In the genomic region with DNA sequence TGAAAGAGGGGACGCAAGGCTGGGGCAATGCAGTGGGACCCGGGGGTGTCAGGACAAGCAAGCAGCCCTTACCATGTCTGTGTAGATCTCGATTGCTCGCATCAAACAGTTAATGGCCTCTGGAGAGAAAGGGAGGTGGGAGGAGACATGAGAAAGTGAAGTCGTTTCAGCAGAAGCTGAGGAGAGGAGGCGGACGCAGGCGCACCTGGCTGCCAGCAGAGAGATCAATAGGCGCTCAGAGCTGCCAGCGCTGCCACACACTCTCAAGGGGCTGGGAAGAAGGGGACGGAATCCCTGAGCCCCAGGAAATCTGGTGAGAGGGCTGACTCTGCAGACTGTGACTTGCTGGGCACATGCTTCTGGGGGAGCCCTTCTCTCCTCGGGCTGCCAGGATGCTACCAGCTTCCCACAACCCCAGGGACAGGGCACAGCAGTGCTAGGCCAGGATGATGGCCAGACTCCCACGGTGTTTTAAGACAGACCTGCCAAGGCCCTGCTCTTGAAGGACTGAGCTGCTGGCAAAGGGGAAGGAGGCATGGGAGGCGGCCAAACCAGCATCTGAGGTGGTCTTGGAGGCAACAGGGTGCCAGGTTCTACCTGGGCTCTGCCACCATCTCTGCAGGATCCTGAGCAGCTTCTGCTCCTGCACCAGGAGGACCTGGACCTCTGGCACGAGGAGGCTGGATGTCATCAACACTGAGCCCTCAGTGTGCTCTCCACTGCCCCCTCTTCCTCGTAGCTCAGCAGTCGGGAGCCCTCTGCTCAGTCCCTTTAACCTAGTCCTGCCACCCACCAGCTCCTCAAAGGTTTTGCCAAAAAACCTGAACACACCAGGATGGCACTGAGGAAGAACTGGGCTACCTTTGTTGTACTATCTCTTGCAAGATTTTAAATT, we compare ENCODE assay signal across 12 cellular contexts. TPM values are rescaled to one million over a fixed set of nuclear protein-coding genes. Genes with fewer than 3 reads are reported as not detected.
A peak's percentile ranks its signal among the peaks of the same experiment; 100 is the strongest.
DNase-seq lines count a peak whose midpoint lies in the region; ATAC-seq lines count a peak whose summit lies in the region.
"Had no signal": no experiment of that assay in that cellular context is flagged by ENCODE, and none has a peak within 500 bp of the region (broad histone marks: within the 10 kb centered on the region; RNA-seq: fewer than 3 reads in every experiment).

No MANE protein-coding gene starts in this region.

- H3K27me3 ChIP-seq in HAP-1 (ENCODE audit: low read depth): no peaks in the 10 kb centered on the region

- CTCF ChIA-PET in activated CD8-positive, alpha-beta memory T cell treated with anti-CD3 and anti-CD28 coated beads, Interleukin-2, amount 10 ng/mL, durations not matched to agents 7 days and 5 days (lab: Charles Lee): interaction anchor here (1.0 to 1.2 kb wide), 2 partner anchors 11 to 13 kb away, joined by 4 read pairs; no protein-coding TSS in a partner anchor

- no peaks in the 10 kb centered on the region for H3K9me3 ChIP-seq in HAP-1

- peaks cover 2% of the 10 kb centered on the region for H3K4me1 Mint-ChIP-seq in activated CD8-positive, alpha-beta memory T cell treated with anti-CD3 and anti-CD28 coated beads, Interleukin-2, amount 10 ng/mL, durations not matched to agents 7 days and 5 days
- H3K4me1 Mint-ChIP-seq in effector memory CD8-positive, alpha-beta T cell (ENCODE audit: low read depth in 2 of 2): peaks cover 12 to 13% of the 10 kb centered on the region in 2 donors

- peaks cover 2% of the 10 kb centered on the region for H3K36me3 Mint-ChIP-seq in activated CD8-positive, alpha-beta memory T cell treated with anti-CD3 and anti-CD28 coated beads, Interleukin-2, amount 10 ng/mL, durations not matched to agents 7 days and 5 days
- H3K36me3 Mint-ChIP-seq in effector memory CD8-positive, alpha-beta T cell (ENCODE audit: insufficient read depth): peaks cover 74% of the 10 kb centered on the region

- H3K27ac Mint-ChIP-seq in activated CD8-positive, alpha-beta memory T cell treated with anti-CD3 and anti-CD28 coated beads, Interleukin-2, amount 10 ng/mL, durations not matched to agents 7 days and 5 days: peak overlapping the region; percentile 32
- H3K27ac Mint-ChIP-seq in effector memory CD8-positive, alpha-beta T cell: peak overlapping the region; percentile 49 to 75
- H3K27ac Mint-ChIP-seq: activated T-helper 1 cell treated with anti-CD3 and anti-CD28 coated beads, Interleukin-12 subunit alpha, Interleukin-12 subunit beta, Interleukin-2, Interleukin-4 antibody, amounts not matched to agents 30 ng/mL and 10 ng/mL and 1 ng/mL, durations not matched to agents 14 hours and 24 hours and 36 hours had no signal

- in situ Hi-C loops in HAP-1 (cut with MboI; ENCODE audit: low sequenced_read_pairs): no loop called here

- no peak for DNase-seq in activated CD8-positive, alpha-beta memory T cell treated with anti-CD3 and anti-CD28 coated beads, Interleukin-2, amount 10 ng/mL, durations not matched to agents 7 days and 5 days
- DNase-seq in activated CD8-positive, alpha-beta memory T cell treated with anti-CD3 and anti-CD28 coated beads, Interleukin-2, amount 50 U/mL, for 4 hours: no peak
- peak; percentile 59 for DNase-seq in NCI-H1694 treated with DMSO at 0.1 percent for 48 hours (lab: John Stamatoyannopoulos, UW)
- DNase-seq in effector memory CD8-positive, alpha-beta T cell: no peak
- DNase-seq in substantia nigra (lab: John Stamatoyannopoulos, UW): peak in 5 of 49 donors; percentile 14 to 60 (median 41)
- no peak for DNase-seq in GM19238 (ENCODE audit: insufficient read length, low spot score)
- no peak for DNase-seq in HAP-1 (ENCODE audit: low spot score in 2 of 2)
- DNase-seq: activated CD4-positive, alpha-beta T cell treated with anti-CD3 and anti-CD28 coated beads for 1 hour; effector memory CD4-positive, alpha-beta T cell; foreskin melanocyte had no signal

- ATAC-seq in activated CD8-positive, alpha-beta memory T cell treated with anti-CD3 and anti-CD28 coated beads, Interleukin-2, amount 10 ng/mL, durations not matched to agents 7 days and 5 days: no peak
- ATAC-seq in effector memory CD8-positive, alpha-beta T cell (replicated peaks): no peak
- no peak for ATAC-seq in GM18517 (IDR thresholded peaks at IDR 0.05; ENCODE audit: unreplicated experiment)

- H3K27ac ChIP-seq in substantia nigra (ENCODE audit: low read depth, low read length, poor library complexity, severe bottlenecking): peak overlapping the region; percentile 10

- no peak overlapping the region for H3K4me3 Mint-ChIP-seq in activated CD8-positive, alpha-beta memory T cell treated with anti-CD3 and anti-CD28 coated beads, Interleukin-2, amount 10 ng/mL, durations not matched to agents 7 days and 5 days
- no peak overlapping the region for H3K4me3 Mint-ChIP-seq in effector memory CD8-positive, alpha-beta T cell
- H3K4me3 Mint-ChIP-seq: activated T-helper 1 cell treated with anti-CD3 and anti-CD28 coated beads, Interleukin-12 subunit alpha, Interleukin-12 subunit beta, Interleukin-2, Interleukin-4 antibody, amounts not matched to agents 30 ng/mL and 10 ng/mL and 1 ng/mL, durations not matched to agents 14 hours and 24 hours and 36 hours had no signal

- H3K4me3 ChIP-seq in HAP-1: no peak overlapping the region

- no peaks in the 10 kb centered on the region for H3K9me3 Mint-ChIP-seq in activated CD8-positive, alpha-beta memory T cell treated with anti-CD3 and anti-CD28 coated beads, Interleukin-2, amount 10 ng/mL, durations not matched to agents 7 days and 5 days (ENCODE audit: low read depth)
- no peaks in the 10 kb centered on the region for H3K9me3 Mint-ChIP-seq in effector memory CD8-positive, alpha-beta T cell
- H3K9me3 Mint-ChIP-seq: activated T-helper 1 cell treated with anti-CD3 and anti-CD28 coated beads, Interleukin-12 subunit alpha, Interleukin-12 subunit beta, Interleukin-2, Interleukin-4 antibody, amounts not matched to agents 30 ng/mL and 10 ng/mL and 1 ng/mL, durations not matched to agents 14 hours and 24 hours and 36 hours had no signal

- no peaks in the 10 kb centered on the region for H3K27me3 Mint-ChIP-seq in activated CD8-positive, alpha-beta memory T cell treated with anti-CD3 and anti-CD28 coated beads, Interleukin-2, amount 10 ng/mL, durations not matched to agents 7 days and 5 days
- H3K27me3 Mint-ChIP-seq in effector memory CD8-positive, alpha-beta T cell: no peaks in the 10 kb centered on the region

- peaks cover 10% of the 10 kb centered on the region for H3K36me3 ChIP-seq in HAP-1 (replicated peaks)

- H3K4me1 ChIP-seq in HAP-1: no peaks in the 10 kb centered on the region

RNA-seq across cellular contexts. Expression of gene KPTN, which starts 11.7 kb away (rescaled TPM):
- total RNA-seq in activated CD8-positive, alpha-beta memory T cell treated with anti-CD3 and anti-CD28 coated beads, Interleukin-2, amount 10 ng/mL, durations not matched to agents 7 days and 5 days: 10 to 100 TPM; 11.0 to 13.3 TPM

RNA-seq across cellular contexts. Expression of gene NAPA, which starts 19.1 kb away (rescaled TPM):
- total RNA-seq in activated CD8-positive, alpha-beta memory T cell treated with anti-CD3 and anti-CD28 coated beads, Interleukin-2, amount 10 ng/mL, durations not matched to agents 7 days and 5 days: 100 to 1,000 TPM; 102 to 124 TPM

RNA-seq across cellular contexts. Expression of gene SLC8A2, which starts 24.0 kb away (rescaled TPM):
- under 1 TPM; 0.14 to 0.32 TPM for total RNA-seq in activated CD8-positive, alpha-beta memory T cell treated with anti-CD3 and anti-CD28 coated beads, Interleukin-2, amount 10 ng/mL, durations not matched to agents 7 days and 5 days
- total RNA-seq: activated T-helper 1 cell treated with anti-CD3 and anti-CD28 coated beads, Interleukin-12 subunit alpha, Interleukin-12 subunit beta, Interleukin-2, Interleukin-4 antibody, amounts not matched to agents 30 ng/mL and 10 ng/mL and 1 ng/mL, durations not matched to agents 14 hours and 24 hours and 36 hours had no signal
